ENCODE assay signal across 14 cellular contexts in the genomic region with DNA sequence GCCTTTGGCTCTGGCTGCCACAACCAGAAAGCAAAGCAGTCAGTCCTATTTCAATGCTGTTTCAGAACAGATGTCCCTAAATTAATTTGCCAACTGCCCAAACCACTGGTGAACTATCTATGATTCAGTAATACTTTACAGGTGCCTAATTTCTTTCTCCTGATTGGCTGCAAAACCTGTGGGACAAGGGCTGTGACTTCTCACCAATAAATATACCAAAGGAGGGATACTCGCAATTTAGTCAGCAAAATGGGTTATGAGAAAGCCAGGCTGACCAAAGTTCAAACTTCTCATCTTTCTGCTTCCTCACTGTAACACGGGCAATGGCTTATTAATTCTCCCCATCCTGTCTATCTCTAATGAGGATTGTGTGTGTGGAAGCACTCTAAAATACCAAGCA. TPM values are rescaled to one million over a fixed set of nuclear protein-coding genes. Genes with fewer than 3 reads are reported as not detected.
DNase-seq lines count a peak whose midpoint lies in the region; ATAC-seq, FAIRE-seq and TF ChIP-seq lines count a peak whose summit lies in the region.
"Had no signal": no experiment of that assay in that cellular context is flagged by ENCODE, and none has a peak within 500 bp of the region (broad histone marks: within the 10 kb centered on the region; RNA-seq: fewer than 3 reads in every experiment).

No MANE protein-coding gene starts in this region.

- H3K4me1 ChIP-seq in BLaER1 (no peaks in the 10 kb centered on the region), NT2/D1 (ENCODE audit: insufficient read depth, insufficient read length) (peaks cover 16% of the 10 kb centered on the region), keratinocyte (ENCODE audit: control insufficient read depth, extremely low read depth, insufficient read depth, low read length) (peaks cover 30% of the 10 kb centered on the region)
- H3K4me1 ChIP-seq: SJCRH30 had no signal

- no peaks in the 10 kb centered on the region for H3K9me3 Mint-ChIP-seq in chondrocyte (ENCODE audit: low read depth)
- H3K9me3 Mint-ChIP-seq: CD8-positive, alpha-beta memory T cell had no signal

- H3K9ac ChIP-seq in BLaER1, result peak overlapping the region; percentile 11; the same call in 1 of the 2 replicates
- H3K9ac ChIP-seq in NT2/D1 (ENCODE audit: insufficient read length, low read depth), result peak overlapping the region; percentile 45
- peak overlapping the region; percentile 22 for H3K9ac ChIP-seq in keratinocyte (ENCODE audit: control insufficient read depth, extremely low read depth, insufficient read depth, low read length)

- no peak for FAIRE-seq in keratinocyte (lab: Jason Lieb, UNC)

- H3K27ac ChIP-seq in BLaER1 (no peak overlapping the region), keratinocyte (ENCODE audit: control insufficient read depth, insufficient read depth, low read length) (peak overlapping the region; percentile 41)
- H3K27ac ChIP-seq: Peyer's patch, SJCRH30 had no signal

- H3K9me1 ChIP-seq in keratinocyte (ENCODE audit: control insufficient read depth, extremely low read depth, insufficient read depth, low read length), result no peaks in the 10 kb centered on the region

- H3K4me3 Mint-ChIP-seq in T-helper 17 cell, result no peak overlapping the region
- no peak overlapping the region for H3K4me3 Mint-ChIP-seq in chondrocyte (ENCODE audit: unreplicated experiment)
- H3K4me3 Mint-ChIP-seq: CD8-positive, alpha-beta memory T cell had no signal

- no peak for TF ChIP-seq CTCF in keratinocyte (optimal IDR thresholded peaks at IDR 0.05 in 1 of 3, IDR thresholded peaks at IDR 0.05 in 1 of 3, conservative IDR thresholded peaks at IDR 0.05 in 1 of 3; ENCODE audit: extremely low read depth in 1 of 3, insufficient read depth in 2 of 3, low read length in 3 of 3)
- TF ChIP-seq CTCF in chondrocyte (IDR thresholded peaks at IDR 0.05), result no peak

- dilution Hi-C loops in keratinocyte (cut with MboI; ENCODE audit: extremely low pct_ligation_motif_present, low sequenced_read_pairs), result no loop called here

- H2AFZ ChIP-seq in keratinocyte (ENCODE audit: control insufficient read depth, low read length), result no peak overlapping the region

- H3K79me2 ChIP-seq in keratinocyte (ENCODE audit: control insufficient read depth, insufficient read depth, low read length), result peaks cover 1% of the 10 kb centered on the region

- H3K36me3 ChIP-seq in BLaER1, result peaks cover 75% of the 10 kb centered on the region
- peaks cover 58% of the 10 kb centered on the region for H3K36me3 ChIP-seq in NT2/D1 (ENCODE audit: insufficient read depth, insufficient read length, low read length)
- peaks cover 20 to 41% of the 10 kb centered on the region in 2 experiments for H3K36me3 ChIP-seq in keratinocyte (ENCODE audit: control insufficient read depth in 2 of 2, extremely low read depth in 1 of 2, insufficient read depth in 2 of 2, low read length in 2 of 2)

- H3K4me3 ChIP-seq in BLaER1 (no peak overlapping the region), NT2/D1 (ENCODE audit: insufficient read length, low read depth) (no peak overlapping the region), keratinocyte (ENCODE audit: control insufficient read depth in 2 of 3, extremely low read depth in 1 of 3, insufficient read depth in 2 of 3, low read depth in 1 of 3, low read length in 3 of 3) (no peak overlapping the region)
- H3K4me3 ChIP-seq: Peyer's patch, SJCRH30 had no signal

- no peaks in the 10 kb centered on the region for H3K27me3 Mint-ChIP-seq in T-helper 17 cell
- no peaks in the 10 kb centered on the region for H3K27me3 Mint-ChIP-seq in chondrocyte (ENCODE audit: low read depth)
- H3K27me3 Mint-ChIP-seq: CD8-positive, alpha-beta memory T cell had no signal

- H3K27ac Mint-ChIP-seq in T-helper 17 cell, result peak overlapping the region; percentile 29
- no peak overlapping the region for H3K27ac Mint-ChIP-seq in chondrocyte (ENCODE audit: unreplicated experiment)

- H3K9me3 ChIP-seq in BLaER1, result no peaks in the 10 kb centered on the region
- H3K9me3 ChIP-seq in NT2/D1 (ENCODE audit: insufficient read depth, low read length), result no peaks in the 10 kb centered on the region
- H3K9me3 ChIP-seq in T-helper 17 cell (ENCODE audit: control insufficient read depth, low read length, poor library complexity, severe bottlenecking), result no peaks in the 10 kb centered on the region
- H3K9me3 ChIP-seq in keratinocyte (ENCODE audit: control insufficient read depth, low read depth, low read length), result no peaks in the 10 kb centered on the region
- H3K9me3 ChIP-seq: Peyer's patch, SJCRH30 had no signal

- H4K20me1 ChIP-seq in BLaER1 (peaks cover 29% of the 10 kb centered on the region), keratinocyte (ENCODE audit: control insufficient read depth, extremely low read depth, insufficient read depth, low read length) (no peaks in the 10 kb centered on the region)

- H3K36me3 Mint-ChIP-seq in T-helper 17 cell (ENCODE audit: low read depth) (peaks cover 2% of the 10 kb centered on the region), chondrocyte (ENCODE audit: low read depth) (peaks cover 9% of the 10 kb centered on the region)

- no peaks in the 10 kb centered on the region for H3K4me1 Mint-ChIP-seq in T-helper 17 cell
- H3K4me1 Mint-ChIP-seq in chondrocyte (ENCODE audit: low read depth), result no peaks in the 10 kb centered on the region
- H3K4me1 Mint-ChIP-seq: CD8-positive, alpha-beta memory T cell had no signal

- H3K27me3 ChIP-seq in BLaER1, result no peaks in the 10 kb centered on the region
- no peaks in the 10 kb centered on the region for H3K27me3 ChIP-seq in NT2/D1 (ENCODE audit: insufficient read depth, insufficient read length)
- H3K27me3 ChIP-seq in keratinocyte (ENCODE audit: control insufficient read depth, extremely low read depth, insufficient read depth, low read length), result no peaks in the 10 kb centered on the region
- H3K27me3 ChIP-seq: Peyer's patch, SJCRH30 had no signal

- H3K4me2 ChIP-seq in BLaER1 (no peak overlapping the region), keratinocyte (ENCODE audit: control insufficient read depth, extremely low read depth, insufficient read depth, low read depth, low read length) (peak overlapping the region; percentile 22)

- DNase-seq in NT2/D1 (ENCODE audit: low read depth, low spot score) (no peak), T-helper 17 cell (no peak), keratinocyte (ENCODE audit: low read depth, low spot score) (no peak), NCI-H2196 treated with DMSO at 0.1 percent for 48 hours (lab: John Stamatoyannopoulos, UW; ENCODE audit: unreplicated experiment) (no peak), NCI-H1694 (lab: John Stamatoyannopoulos, UW) (no peak), left cardiac atrium (no peak), chondrocyte (ENCODE audit: low spot score) (no peak)
- DNase-seq: NCI-H524 treated with DMSO at 0.1 percent for 48 hours had no signal

- intact Hi-C loops in left cardiac atrium (cut with DNase I), result loop anchor here (5.0 kb wide), 2 partner anchors 65 to 275 kb away; no protein-coding TSS in a partner anchor

- ATAC-seq in T-helper 17 cell (no peak), left cardiac atrium (no peak)

RNA-seq across cellular contexts. Expression of a gene that starts 12.8 kb away (rescaled TPM):
- total RNA-seq in T-helper 17 cell (10 to 100 TPM; 29.1 to 41.9 TPM), left cardiac atrium (10 to 100 TPM; 12.9 to 15.3 TPM), chondrocyte (19.8 to 22.0 TPM (median 21.7 TPM) in 3 replicates)
- 31.9 to 43.7 TPM (median 37.2 TPM) in 3 replicates for polyA plus RNA-seq in keratinocyte
- polyA plus RNA-seq in keratinocyte (2011; ENCODE audit: low read depth), result 8.2 TPM
- 31.2 and 33.2 TPM in 2 replicates for polyA plus RNA-seq in keratinocyte (2011; cell fraction: cytosol; rRNA removed)
- 29.8 and 42.6 TPM in 2 replicates for polyA plus RNA-seq in keratinocyte (2011; cell fraction: nucleus; rRNA removed)
- polyA plus RNA-seq in keratinocyte (2012; ENCODE audit: low replicate concordance), result 15.2 and 33.1 TPM in 2 replicates
- 32.8 to 56.8 TPM (median 45.6 TPM) in 3 replicates for polyA minus RNA-seq in keratinocyte
- polyA minus RNA-seq in keratinocyte (2011; cell fraction: cytosol; rRNA and poly(A)+ RNA removed), result 17.3 TPM
- polyA minus RNA-seq in keratinocyte (2011; cell fraction: nucleus; rRNA and poly(A)+ RNA removed), result 19.7 and 26.1 TPM in 2 replicates

RNA-seq across cellular contexts. Expression of a gene that starts 14.4 kb away (rescaled TPM):
- total RNA-seq in T-helper 17 cell (1 to 10 TPM; 1.3 TPM), left cardiac atrium (under 1 TPM; 0.18 to 0.42 TPM), chondrocyte (not detected in 3 replicates)
- polyA plus RNA-seq in keratinocyte, result 1,394 to 2,602 TPM (median 2,333 TPM) in 3 replicates
- 775 TPM for polyA plus RNA-seq in keratinocyte (2011; ENCODE audit: low read depth)
- polyA plus RNA-seq in keratinocyte (2011; cell fraction: cytosol; rRNA removed), result 1,484 and 3,345 TPM in 2 replicates
- 1,730 and 2,605 TPM in 2 replicates for polyA plus RNA-seq in keratinocyte (2011; cell fraction: nucleus; rRNA removed)
- polyA plus RNA-seq in keratinocyte (2012; ENCODE audit: low replicate concordance), result 3,203 and 3,341 TPM in 2 replicates
- 637 to 2,055 TPM (median 889 TPM) in 3 replicates for polyA minus RNA-seq in keratinocyte
- 1,532 TPM for polyA minus RNA-seq in keratinocyte (2011; cell fraction: cytosol; rRNA and poly(A)+ RNA removed)
- polyA minus RNA-seq in keratinocyte (2011; cell fraction: nucleus; rRNA and poly(A)+ RNA removed), result 888 and 889 TPM in 2 replicates
- polyA plus RNA-seq: CD8-positive, alpha-beta memory T cell had no signal

RNA-seq across cellular contexts. Expression of a gene that starts 22.9 kb away (rescaled TPM):
- total RNA-seq in T-helper 17 cell (10 to 100 TPM; 26.4 to 43.2 TPM), left cardiac atrium (10 to 100 TPM in 1 of 2 donors, 1 to 10 TPM in 1; 8.6 to 11.4 TPM), chondrocyte (13.7 to 14.1 TPM (median 13.7 TPM) in 3 replicates)
- polyA plus RNA-seq in keratinocyte, result 5.7 to 7.3 TPM (median 7.1 TPM) in 3 replicates
- polyA plus RNA-seq in keratinocyte (2011; ENCODE audit: low read depth), result 6.3 TPM
- polyA plus RNA-seq in keratinocyte (2011; cell fraction: cytosol; rRNA removed), result 5.1 and 7.5 TPM in 2 replicates
- polyA plus RNA-seq in keratinocyte (2011; cell fraction: nucleus; rRNA removed), result 12.7 and 12.8 TPM in 2 replicates
- 6.6 and 9.6 TPM in 2 replicates for polyA plus RNA-seq in keratinocyte (2012; ENCODE audit: low replicate concordance)
- polyA minus RNA-seq in keratinocyte, result 4.5 to 7.8 TPM (median 5.2 TPM) in 3 replicates
- 5.9 TPM for polyA minus RNA-seq in keratinocyte (2011; cell fraction: cytosol; rRNA and poly(A)+ RNA removed)
- 5.4 and 7.7 TPM in 2 replicates for polyA minus RNA-seq in keratinocyte (2011; cell fraction: nucleus; rRNA and poly(A)+ RNA removed)

RNA-seq across cellular contexts. Expression of a gene that starts 36.4 kb away (rescaled TPM):
- total RNA-seq in T-helper 17 cell (not detected), left cardiac atrium (1 to 10 TPM; 4.5 to 6.5 TPM), chondrocyte (not detected in 3 replicates)
- not detected in 3 replicates for polyA plus RNA-seq in keratinocyte
- polyA plus RNA-seq in keratinocyte (2011; ENCODE audit: low read depth), result not detected
- not detected in 2 replicates for polyA plus RNA-seq in keratinocyte (2011; cell fraction: cytosol; rRNA removed)
- polyA plus RNA-seq in keratinocyte (2011; cell fraction: nucleus; rRNA removed), result not detected in 2 replicates
- not detected in 2 replicates for polyA plus RNA-seq in keratinocyte (2012; ENCODE audit: low replicate concordance)
- not detected in 3 replicates for polyA minus RNA-seq in keratinocyte
- not detected for polyA minus RNA-seq in keratinocyte (2011; cell fraction: cytosol; rRNA and poly(A)+ RNA removed)
- polyA minus RNA-seq in keratinocyte (2011; cell fraction: nucleus; rRNA and poly(A)+ RNA removed), result not detected in 2 replicates
- total RNA-seq: CD8-positive, alpha-beta memory T cell; SJCRH30 had no signal
- polyA plus RNA-seq: AG04450; BJ; CD8-positive, alpha-beta memory T cell had no signal

RNA-seq across cellular contexts. Expression of a gene that starts 44.2 kb away (rescaled TPM):
- total RNA-seq in T-helper 17 cell (10 to 100 TPM; 41.8 to 43.0 TPM), left cardiac atrium (10 to 100 TPM; 65.8 to 65.9 TPM), chondrocyte (44.4 to 53.7 TPM (median 45.8 TPM) in 3 replicates)
- polyA plus RNA-seq in keratinocyte, result 27.4 to 89.5 TPM (median 57.3 TPM) in 3 replicates
- 73.4 TPM for polyA plus RNA-seq in keratinocyte (2011; ENCODE audit: low read depth)
- 49.6 and 68.7 TPM in 2 replicates for polyA plus RNA-seq in keratinocyte (2011; cell fraction: cytosol; rRNA removed)
- 64.9 and 70.7 TPM in 2 replicates for polyA plus RNA-seq in keratinocyte (2011; cell fraction: nucleus; rRNA removed)
- polyA plus RNA-seq in keratinocyte (2012; ENCODE audit: low replicate concordance), result 64.7 and 132 TPM in 2 replicates
- 12.6 to 29.6 TPM (median 22.0 TPM) in 3 replicates for polyA minus RNA-seq in keratinocyte
- polyA minus RNA-seq in keratinocyte (2011; cell fraction: cytosol; rRNA and poly(A)+ RNA removed), result 52.2 TPM
- 11.9 and 19.9 TPM in 2 replicates for polyA minus RNA-seq in keratinocyte (2011; cell fraction: nucleus; rRNA and poly(A)+ RNA removed)
